ENCODE assay signal across 13 cellular contexts in the genomic region with DNA sequence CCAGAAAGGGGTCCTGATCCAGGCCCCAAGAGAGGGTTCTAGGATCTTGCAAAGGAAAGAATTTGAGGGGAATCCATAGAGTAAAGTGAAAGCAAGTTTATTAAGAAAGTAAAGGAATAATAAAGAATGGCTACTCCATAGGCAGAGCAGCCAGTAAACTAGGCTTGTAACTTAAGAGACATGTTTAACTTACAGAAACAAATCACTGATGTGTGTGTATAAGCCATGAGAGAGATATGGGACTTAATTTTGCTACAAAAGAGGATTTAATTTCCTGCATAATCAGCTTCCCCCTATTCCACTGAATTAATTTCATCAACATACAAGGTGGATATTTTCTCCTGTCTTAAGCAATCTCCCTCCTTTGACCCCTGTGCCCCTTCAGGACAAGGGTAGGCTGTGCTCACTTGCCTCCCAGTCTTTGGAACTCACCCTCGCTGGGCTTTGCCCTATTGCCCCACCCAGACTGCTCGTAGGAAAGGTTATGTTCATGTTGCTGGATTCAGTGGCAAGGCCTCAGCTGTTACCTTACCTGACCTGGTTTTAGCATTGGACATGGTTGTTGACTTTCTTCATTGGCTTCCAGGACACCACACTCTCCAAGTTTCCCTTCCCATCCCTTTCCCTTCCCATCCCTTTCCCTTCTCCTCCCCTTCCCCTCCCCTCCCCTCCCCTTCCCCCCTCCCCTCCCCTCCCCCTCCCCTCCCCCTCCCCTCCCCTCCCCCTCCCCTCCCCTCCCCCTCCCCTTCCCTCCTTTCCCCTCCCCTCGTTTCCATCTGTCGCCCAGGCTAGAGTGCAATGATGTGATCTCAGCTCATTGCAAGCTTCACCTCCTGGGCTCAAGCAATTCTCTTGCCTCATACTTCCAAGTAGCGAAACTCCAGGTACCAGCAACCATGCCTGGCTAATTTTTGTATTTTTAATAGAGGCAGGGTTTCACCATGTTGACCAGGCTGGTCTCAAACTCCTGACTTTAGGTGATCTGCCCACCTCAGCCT. TPM values are rescaled to one million over a fixed set of nuclear protein-coding genes. Genes with fewer than 3 reads are reported as not detected.
DNase-seq lines count a peak whose midpoint lies in the region; ATAC-seq lines count a peak whose summit lies in the region.
"Had no signal": no experiment of that assay in that cellular context is flagged by ENCODE, and none has a peak within 500 bp of the region (broad histone marks: within the 10 kb centered on the region; RNA-seq: fewer than 3 reads in every experiment).

No MANE protein-coding gene starts in this region.

- H3K27me3 ChIP-seq in skeletal muscle tissue (ENCODE audit: control insufficient read depth in 3 of 3, insufficient read depth in 3 of 3, low read length in 3 of 3): no peaks in the 10 kb centered on the region
- H3K27me3 ChIP-seq: esophagus muscularis mucosa had no signal

- no peak overlapping the region for H3K4me3 ChIP-seq in skeletal muscle tissue (ENCODE audit: low read length in 3 of 3)
- H3K4me3 ChIP-seq: esophagus muscularis mucosa had no signal

- peak overlapping the region; percentile 8 for H3K27ac ChIP-seq in skeletal muscle tissue (ENCODE audit: low read depth, low read length)
- H3K27ac ChIP-seq: esophagus muscularis mucosa had no signal

- peaks cover 0 to 7% (median 0%) of the 10 kb centered on the region in 3 donors for H3K36me3 ChIP-seq in skeletal muscle tissue (ENCODE audit: control insufficient read depth in 3 of 3, insufficient read depth in 3 of 3, low read length in 3 of 3)

- no peak overlapping the region for H3K9ac ChIP-seq in skeletal muscle tissue (ENCODE audit: low read depth in 1 of 3, low read length in 3 of 3)

- H3K4me1 ChIP-seq in skeletal muscle tissue (ENCODE audit: control insufficient read depth in 3 of 3, insufficient read depth in 3 of 3, low read length in 3 of 3): peaks cover 0 to 5% (median 3%) of the 10 kb centered on the region in 3 donors

- ATAC-seq in activated CD4-positive, alpha-beta T cell treated with anti-CD3 and anti-CD28 coated beads for 36 hours: no peak
- ATAC-seq in HG03159 (IDR thresholded peaks at IDR 0.05; ENCODE audit: unreplicated experiment): no peak
- ATAC-seq in HG03354 (IDR thresholded peaks at IDR 0.05; ENCODE audit: poor library complexity, severe bottlenecking, unreplicated experiment): no peak
- ATAC-seq: sciatic nerve had no signal

- no peaks in the 10 kb centered on the region for H3K27me3 Mint-ChIP-seq in activated CD4-positive, alpha-beta T cell treated with anti-CD3 and anti-CD28 coated beads, Interleukin-2, amount 10 ng/mL, durations not matched to agents 7 days and 5 days
- no peaks in the 10 kb centered on the region for H3K27me3 Mint-ChIP-seq in activated CD4-positive, alpha-beta T cell treated with anti-CD3 and anti-CD28 coated beads for 36 hours
- H3K27me3 Mint-ChIP-seq in activated T-helper 2 cell treated with anti-CD3 and anti-CD28 coated beads, Interferon-gamma antibody, Interleukin-2, Interleukin-4, amounts not matched to agents 10 μg/mL and 5 μg/mL and 100 μg/mL, durations not matched to agents 14 hours and 24 hours and 36 hours (ENCODE audit: low read depth): no peaks in the 10 kb centered on the region
- H3K27me3 Mint-ChIP-seq: B cell had no signal

- intact Hi-C loops in activated CD4-positive, alpha-beta T cell treated with anti-CD3 and anti-CD28 coated beads for 36 hours (cut with DNase I, micrococcal nuclease): loop anchor here in 1 of 2 experiments (10.0 kb wide), 1 partner anchor 247 kb away; a partner anchor contains a TSS
- intact Hi-C loops in activated T-helper 2 cell treated with anti-CD3 and anti-CD28 coated beads, Interferon-gamma antibody, Interleukin-2, Interleukin-4, amounts not matched to agents 10 μg/mL and 5 μg/mL and 100 μg/mL, durations not matched to agents 14 hours and 24 hours and 36 hours (cut with micrococcal nuclease): no loop called here

- H3K36me3 Mint-ChIP-seq in activated CD4-positive, alpha-beta T cell treated with anti-CD3 and anti-CD28 coated beads, Interleukin-2, amount 10 ng/mL, durations not matched to agents 7 days and 5 days (ENCODE audit: low read depth): peaks cover 4% of the 10 kb centered on the region
- peaks cover 6% of the 10 kb centered on the region for H3K36me3 Mint-ChIP-seq in activated CD4-positive, alpha-beta T cell treated with anti-CD3 and anti-CD28 coated beads for 36 hours (ENCODE audit: low read depth)
- H3K36me3 Mint-ChIP-seq in activated T-helper 2 cell treated with anti-CD3 and anti-CD28 coated beads, Interferon-gamma antibody, Interleukin-2, Interleukin-4, amounts not matched to agents 10 μg/mL and 5 μg/mL and 100 μg/mL, durations not matched to agents 14 hours and 24 hours and 36 hours (ENCODE audit: low read depth): peaks cover 3% of the 10 kb centered on the region

- no peaks in the 10 kb centered on the region for H3K9me3 ChIP-seq in skeletal muscle tissue (ENCODE audit: control insufficient read depth in 3 of 3, low read length in 3 of 3)
- H3K9me3 ChIP-seq: esophagus muscularis mucosa had no signal

- H3K27ac Mint-ChIP-seq in activated CD4-positive, alpha-beta T cell treated with anti-CD3 and anti-CD28 coated beads, Interleukin-2, amount 10 ng/mL, durations not matched to agents 7 days and 5 days: peak overlapping the region; percentile 57
- no peak overlapping the region for H3K27ac Mint-ChIP-seq in activated CD4-positive, alpha-beta T cell treated with anti-CD3 and anti-CD28 coated beads for 36 hours
- H3K27ac Mint-ChIP-seq in activated T-helper 2 cell treated with anti-CD3 and anti-CD28 coated beads, Interferon-gamma antibody, Interleukin-2, Interleukin-4, amounts not matched to agents 10 μg/mL and 5 μg/mL and 100 μg/mL, durations not matched to agents 14 hours and 24 hours and 36 hours: peak overlapping the region; percentile 25
- H3K27ac Mint-ChIP-seq: B cell; T-helper 2 cell treated with Interferon-gamma antibody and Interleukin-4, amounts not matched to agents 5 μg/mL and 100 μg/mL, for 36 hours had no signal

- no peaks in the 10 kb centered on the region for H3K9me3 Mint-ChIP-seq in activated CD4-positive, alpha-beta T cell treated with anti-CD3 and anti-CD28 coated beads, Interleukin-2, amount 10 ng/mL, durations not matched to agents 7 days and 5 days
- H3K9me3 Mint-ChIP-seq in activated CD4-positive, alpha-beta T cell treated with anti-CD3 and anti-CD28 coated beads for 36 hours (ENCODE audit: low read depth): no peaks in the 10 kb centered on the region
- H3K9me3 Mint-ChIP-seq in activated T-helper 2 cell treated with anti-CD3 and anti-CD28 coated beads, Interferon-gamma antibody, Interleukin-2, Interleukin-4, amounts not matched to agents 10 μg/mL and 5 μg/mL and 100 μg/mL, durations not matched to agents 14 hours and 24 hours and 36 hours: no peaks in the 10 kb centered on the region
- H3K9me3 Mint-ChIP-seq: T-helper 2 cell treated with Interferon-gamma antibody and Interleukin-4, amounts not matched to agents 5 μg/mL and 100 μg/mL, for 36 hours had no signal

- POLR2A ChIA-PET in activated CD4-positive, alpha-beta T cell treated with anti-CD3 and anti-CD28 coated beads, Interleukin-2, amount 10 ng/mL, durations not matched to agents 7 days and 5 days (lab: Charles Lee): no interaction called here
- POLR2A ChIA-PET in activated CD4-positive, alpha-beta T cell treated with anti-CD3 and anti-CD28 coated beads for 36 hours (lab: Charles Lee): no interaction called here

- no peak for DNase-seq in activated CD4-positive, alpha-beta T cell treated with anti-CD3 and anti-CD28 coated beads, Interleukin-2, amount 10 ng/mL, durations not matched to agents 7 days and 5 days
- no peak for DNase-seq in activated CD4-positive, alpha-beta T cell treated with anti-CD3 and anti-CD28 coated beads for 36 hours
- DNase-seq in NAMALWA (ENCODE audit: low spot score): peak; percentile 44
- no peak for DNase-seq in activated T-helper 2 cell treated with anti-CD3 and anti-CD28 coated beads, Interferon-gamma antibody, Interleukin-2, Interleukin-4, amounts not matched to agents 10 μg/mL and 5 μg/mL and 100 μg/mL, durations not matched to agents 14 hours and 24 hours and 36 hours (ENCODE audit: low spot score)
- no peak for DNase-seq in nucleus accumbens (lab: John Stamatoyannopoulos, UW)
- DNase-seq: NCI-H345 had no signal

- CTCF ChIA-PET in activated CD4-positive, alpha-beta T cell treated with anti-CD3 and anti-CD28 coated beads, Interleukin-2, amount 10 ng/mL, durations not matched to agents 7 days and 5 days (lab: Charles Lee): no interaction called here
- CTCF ChIA-PET in activated CD4-positive, alpha-beta T cell treated with anti-CD3 and anti-CD28 coated beads for 36 hours (lab: Charles Lee): interaction anchor here (0.6 to 1.6 kb wide), 4 partner anchors 153 to 251 kb away, joined by 3 to 4 read pairs (median 3); a partner anchor contains a TSS

- H3K4me3 Mint-ChIP-seq in activated CD4-positive, alpha-beta T cell treated with anti-CD3 and anti-CD28 coated beads, Interleukin-2, amount 10 ng/mL, durations not matched to agents 7 days and 5 days: no peak overlapping the region
- H3K4me3 Mint-ChIP-seq in activated CD4-positive, alpha-beta T cell treated with anti-CD3 and anti-CD28 coated beads for 36 hours: no peak overlapping the region
- no peak overlapping the region for H3K4me3 Mint-ChIP-seq in activated T-helper 2 cell treated with anti-CD3 and anti-CD28 coated beads, Interferon-gamma antibody, Interleukin-2, Interleukin-4, amounts not matched to agents 10 μg/mL and 5 μg/mL and 100 μg/mL, durations not matched to agents 14 hours and 24 hours and 36 hours (ENCODE audit: low read depth)
- H3K4me3 Mint-ChIP-seq: B cell; T-helper 2 cell treated with Interferon-gamma antibody and Interleukin-4, amounts not matched to agents 5 μg/mL and 100 μg/mL, for 36 hours had no signal

- peaks cover 9% of the 10 kb centered on the region for H3K4me1 Mint-ChIP-seq in activated CD4-positive, alpha-beta T cell treated with anti-CD3 and anti-CD28 coated beads, Interleukin-2, amount 10 ng/mL, durations not matched to agents 7 days and 5 days
- no peaks in the 10 kb centered on the region for H3K4me1 Mint-ChIP-seq in activated CD4-positive, alpha-beta T cell treated with anti-CD3 and anti-CD28 coated beads for 36 hours
- H3K4me1 Mint-ChIP-seq in activated T-helper 2 cell treated with anti-CD3 and anti-CD28 coated beads, Interferon-gamma antibody, Interleukin-2, Interleukin-4, amounts not matched to agents 10 μg/mL and 5 μg/mL and 100 μg/mL, durations not matched to agents 14 hours and 24 hours and 36 hours (ENCODE audit: low read depth): peaks cover 6% of the 10 kb centered on the region
- H3K4me1 Mint-ChIP-seq: B cell had no signal

RNA-seq across cellular contexts. Expression of a gene that starts 44.6 kb away (rescaled TPM):
- total RNA-seq in activated CD4-positive, alpha-beta T cell treated with anti-CD3 and anti-CD28 coated beads, Interleukin-2, amount 10 ng/mL, durations not matched to agents 7 days and 5 days: 10 to 100 TPM; 25.1 to 26.8 TPM
- total RNA-seq in activated CD4-positive, alpha-beta T cell treated with anti-CD3 and anti-CD28 coated beads for 36 hours: 10 to 100 TPM; 22.3 to 26.1 TPM
- total RNA-seq in activated T-helper 2 cell treated with anti-CD3 and anti-CD28 coated beads, Interferon-gamma antibody, Interleukin-2, Interleukin-4, amounts not matched to agents 10 μg/mL and 5 μg/mL and 100 μg/mL, durations not matched to agents 14 hours and 24 hours and 36 hours: 25.0 and 28.2 TPM in 2 replicates
- total RNA-seq in skeletal muscle tissue: 32.9 TPM
